ENCODE assay signal across 9 cellular contexts in the genomic region with DNA sequence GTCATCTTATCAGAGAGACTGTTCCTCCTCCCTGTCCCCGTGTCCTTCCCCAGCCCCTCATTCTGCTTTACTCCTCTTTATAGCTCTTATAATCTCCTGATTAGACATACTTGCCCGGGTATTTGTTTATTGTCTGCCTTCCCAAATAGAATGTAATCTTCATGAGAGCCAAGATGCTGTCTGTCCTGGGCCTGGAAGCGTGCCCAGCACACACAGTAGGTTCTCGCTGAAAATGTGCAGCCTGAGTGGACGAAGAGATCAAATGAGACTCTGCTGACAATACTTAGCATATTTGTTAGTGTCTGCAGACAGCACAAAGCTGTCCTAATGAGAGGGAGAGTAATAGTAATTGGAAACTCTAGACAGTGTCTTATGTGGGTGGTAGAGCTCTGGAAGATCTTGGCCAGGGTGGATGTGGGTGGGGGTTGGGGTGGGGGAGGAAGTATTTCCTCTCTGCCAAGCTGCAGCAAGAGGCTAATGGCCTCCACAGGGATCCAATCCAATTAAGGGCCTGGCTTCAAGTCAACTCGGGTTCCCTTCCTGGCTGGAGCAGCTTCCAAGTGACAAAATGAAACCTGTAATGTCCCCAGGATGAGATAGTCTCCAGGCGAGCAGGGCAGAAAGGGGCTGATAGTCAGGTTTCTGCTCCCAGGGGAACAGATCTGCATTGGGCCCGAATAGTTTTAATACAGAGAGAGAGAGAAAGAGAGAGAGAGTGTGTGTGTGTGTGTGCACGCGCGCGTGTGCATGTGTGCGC. TPM values are rescaled to one million over a fixed set of nuclear protein-coding genes. Genes with fewer than 3 reads are reported as not detected.
DNase-seq lines count a peak whose midpoint lies in the region; ATAC-seq and TF ChIP-seq lines count a peak whose summit lies in the region.
"Had no signal": no experiment of that assay in that cellular context is flagged by ENCODE, and none has a peak within 500 bp of the region (broad histone marks: within the 10 kb centered on the region; RNA-seq: fewer than 3 reads in every experiment).

No MANE protein-coding gene starts in this region.

- no peak overlapping the region for H3K27ac Mint-ChIP-seq in naive thymus-derived CD4-positive, alpha-beta T cell

- H3K36me3 ChIP-seq in OCI-LY7 (ENCODE audit: insufficient read depth, low read length) (no peaks in the 10 kb centered on the region), rectal smooth muscle tissue (ENCODE audit: control insufficient read depth, insufficient read depth, low read length) (no peaks in the 10 kb centered on the region)
- no peaks in the 10 kb centered on the region for H3K36me3 ChIP-seq in naive thymus-derived CD4-positive, alpha-beta T cell (ENCODE audit: control insufficient read depth in 2 of 3, insufficient read depth in 3 of 3, low read length in 3 of 3)

- TF ChIP-seq CTCF in OCI-LY7 (conservative IDR thresholded peaks at IDR 0.05; ENCODE audit: low read length), result no peak
- no peak for TF ChIP-seq CTCF in fibroblast of pulmonary artery (IDR thresholded peaks at IDR 0.05; ENCODE audit: low read length, missing control alignments)

- H3K4me3 ChIP-seq in OCI-LY7 (ENCODE audit: low read depth, low read length, poor library complexity, severe bottlenecking) (no peak overlapping the region), fibroblast of pulmonary artery (replicated peaks; ENCODE audit: low read depth, low read length) (no peak overlapping the region), rectal smooth muscle tissue (ENCODE audit: low read length) (peak overlapping the region; percentile 10)
- no peak overlapping the region for H3K4me3 ChIP-seq in naive thymus-derived CD4-positive, alpha-beta T cell (ENCODE audit: low read length)

- no peaks in the 10 kb centered on the region for H4K20me1 ChIP-seq in OCI-LY7 (ENCODE audit: insufficient read depth, low read length)

- no peaks in the 10 kb centered on the region for H3K9me3 Mint-ChIP-seq in naive thymus-derived CD4-positive, alpha-beta T cell

- H3K4me2 ChIP-seq in OCI-LY7 (ENCODE audit: low read length), result peak overlapping the region; percentile 65

- H3K4me1 ChIP-seq in OCI-LY7 (ENCODE audit: insufficient read depth, low read length, poor library complexity, severe bottlenecking) (peaks cover 33% of the 10 kb centered on the region), rectal smooth muscle tissue (ENCODE audit: control insufficient read depth, insufficient read depth, low read length) (peaks cover 10% of the 10 kb centered on the region)
- no peaks in the 10 kb centered on the region for H3K4me1 ChIP-seq in naive thymus-derived CD4-positive, alpha-beta T cell (ENCODE audit: control insufficient read depth in 2 of 2, insufficient read depth in 2 of 2, low read length in 2 of 2)

- POLR2A ChIA-PET in OCI-LY7 (lab: Charles Lee), result interaction anchor here (0.9 kb wide), 1 partner anchor 228 kb away, joined by 4 read pairs; no protein-coding TSS in a partner anchor
- POLR2A ChIA-PET in naive thymus-derived CD4-positive, alpha-beta T cell (lab: Charles Lee), result no interaction called here

- ATAC-seq in naive thymus-derived CD4-positive, alpha-beta T cell, result no peak
- ATAC-seq in GM21360 (IDR thresholded peaks at IDR 0.05; ENCODE audit: unreplicated experiment), result no peak

- no peaks in the 10 kb centered on the region for H3K79me2 ChIP-seq in OCI-LY7 (ENCODE audit: insufficient read depth, low read depth, low read length)

- CTCF ChIA-PET in OCI-LY7 (lab: Charles Lee; ENCODE audit: unreplicated experiment), result no interaction called here
- CTCF ChIA-PET in naive thymus-derived CD4-positive, alpha-beta T cell (lab: Charles Lee), result no interaction called here

- H3K9me3 ChIP-seq in OCI-LY7 (ENCODE audit: low read length), result no peaks in the 10 kb centered on the region
- H3K9me3 ChIP-seq in naive thymus-derived CD4-positive, alpha-beta T cell (ENCODE audit: control insufficient read depth in 2 of 3, low read length in 3 of 3), result no peaks in the 10 kb centered on the region

- H3K27ac ChIP-seq in OCI-LY7 (ENCODE audit: low read depth, low read length, poor library complexity, severe bottlenecking) (peak overlapping the region; percentile 3), rectal smooth muscle tissue (ENCODE audit: low read depth, low read length) (peak overlapping the region; percentile 29)
- no peak overlapping the region for H3K27ac ChIP-seq in naive thymus-derived CD4-positive, alpha-beta T cell (ENCODE audit: low read depth, low read length)
- H3K27ac ChIP-seq: RWPE1 had no signal

- DNase-seq in Daoy (ENCODE audit: low read depth) (peak; percentile 65), OCI-LY7 (ENCODE audit: low spot score) (peak; percentile 42), fibroblast of pulmonary artery (ENCODE audit: low read depth) (peak; percentile 70), NCI-H226 (no peak), hippocampal formation (lab: John Stamatoyannopoulos, UW) (no peak)
- DNase-seq in naive thymus-derived CD4-positive, alpha-beta T cell, result no peak

- BruUV-seq in OCI-LY7 (replicated peaks; lab: Mats Ljungman, UMichigan), result no TSS peak

- peaks cover 0 to 3% (median 0%) of the 10 kb centered on the region in 5 donors for H3K27me3 Mint-ChIP-seq in naive thymus-derived CD4-positive, alpha-beta T cell

- no peaks in the 10 kb centered on the region for H3K27me3 ChIP-seq in rectal smooth muscle tissue (ENCODE audit: control insufficient read depth, insufficient read depth, low read length)
- no peaks in the 10 kb centered on the region for H3K27me3 ChIP-seq in naive thymus-derived CD4-positive, alpha-beta T cell (ENCODE audit: control insufficient read depth in 2 of 2, insufficient read depth in 2 of 2, low read length in 2 of 2)

- no peak overlapping the region for H3K9ac ChIP-seq in rectal smooth muscle tissue (ENCODE audit: low read length)

- peak overlapping the region; percentile 90 for H2AFZ ChIP-seq in OCI-LY7 (ENCODE audit: low read length)

- peaks cover 0 to 6% (median 3%) of the 10 kb centered on the region in 7 donors for H3K4me1 Mint-ChIP-seq in naive thymus-derived CD4-positive, alpha-beta T cell

- intact Hi-C loops in OCI-LY7 (cut with micrococcal nuclease; ENCODE audit: unreplicated experiment), result no loop called here
- intact Hi-C loops in naive thymus-derived CD4-positive, alpha-beta T cell (cut with micrococcal nuclease), result no loop called here

- no peaks in the 10 kb centered on the region for H3K9me2 ChIP-seq in OCI-LY7 (ENCODE audit: insufficient read depth, low read length)

- H3K4me3 Mint-ChIP-seq in naive thymus-derived CD4-positive, alpha-beta T cell, result no peak overlapping the region

- H3K36me3 Mint-ChIP-seq in naive thymus-derived CD4-positive, alpha-beta T cell, result no peaks in the 10 kb centered on the region

RNA-seq across cellular contexts. Expression of a gene that starts 9.4 kb away (rescaled TPM):
- total RNA-seq in Daoy (2014; rRNA removed; shearing (Covaris generic)), result 226 and 245 TPM in 2 replicates
- 35.5 and 35.7 TPM in 2 replicates for total RNA-seq in OCI-LY7 (2014; rRNA removed; shearing (Covaris generic))
- total RNA-seq in OCI-LY7 (2022), result 113 and 116 TPM in 2 replicates
- total RNA-seq in naive thymus-derived CD4-positive, alpha-beta T cell, result 10 to 100 TPM in 1 of 5 experiments, 1 to 10 TPM in 4; 1.4 to 16.8 (median 5.1) TPM
- under 1 TPM; 0.54 to 0.58 TPM for polyA plus RNA-seq in naive thymus-derived CD4-positive, alpha-beta T cell

Comparison
In these comparisons a context has a peak if more than half of its experiments do, and no peak if none do; other contexts are left out.
1. DNase-seq: peak in Daoy (single experiment), OCI-LY7 (single experiment) and fibroblast of pulmonary artery (single experiment); none in naive thymus-derived CD4-positive, alpha-beta T cell (0 of 9), NCI-H226 (single experiment) and hippocampal formation (0 of 2).